24 cellular contexts compared by ENCODE assay signal in genomic region chr1:43586136-43586726, GRCh38. TPM values are rescaled to one million over a fixed set of nuclear protein-coding genes. Genes with fewer than 3 reads are reported as not detected.
A peak's percentile ranks its signal among the peaks of the same experiment; 100 is the strongest.
DNase-seq lines count a peak whose midpoint lies in the region; ATAC-seq, FAIRE-seq and TF ChIP-seq lines count a peak whose summit lies in the region.
"Had no signal": no experiment of that assay in that cellular context is flagged by ENCODE, and none has a peak within 500 bp of the region (broad histone marks: within the 10 kb centered on the region; RNA-seq: fewer than 3 reads in every experiment).

No MANE protein-coding gene starts in this region.

- peaks cover 23% of the 10 kb centered on the region for H3K79me2 ChIP-seq in keratinocyte (ENCODE audit: control insufficient read depth, insufficient read depth, low read length)
- H3K79me2 ChIP-seq in osteoblast (ENCODE audit: insufficient read depth, low read length) = no peaks in the 10 kb centered on the region

- dilution Hi-C loops in keratinocyte (cut with MboI; ENCODE audit: extremely low pct_ligation_motif_present, low sequenced_read_pairs) = no loop called here

- H4K20me1 ChIP-seq in keratinocyte (ENCODE audit: control insufficient read depth, extremely low read depth, insufficient read depth, low read length) (no peaks in the 10 kb centered on the region), osteoblast (ENCODE audit: insufficient read depth, low read length) (no peaks in the 10 kb centered on the region)
- H4K20me1 ChIP-seq: BLaER1 had no signal

- TF ChIP-seq CTCF in Peyer's patch (IDR thresholded peaks at IDR 0.05) (no peak), keratinocyte (optimal IDR thresholded peaks at IDR 0.05 in 1 of 3, IDR thresholded peaks at IDR 0.05 in 1 of 3, conservative IDR thresholded peaks at IDR 0.05 in 1 of 3; ENCODE audit: extremely low read depth in 1 of 3, insufficient read depth in 2 of 3, low read length in 3 of 3) (no peak), osteoblast (IDR thresholded peaks at IDR 0.05; ENCODE audit: extremely low read depth, low read depth, low read length) (no peak)

- no peaks in the 10 kb centered on the region for H3K9me3 Mint-ChIP-seq in activated CD4-positive, alpha-beta memory T cell treated with anti-CD3 and anti-CD28 coated beads for 36 hours
- H3K9me3 Mint-ChIP-seq: activated CD4-positive, alpha-beta memory T cell treated with anti-CD3 and anti-CD28 coated beads, Interleukin-2, amount 10 ng/mL, durations not matched to agents 7 days and 5 days; activated T-helper 1 cell treated with anti-CD3 and anti-CD28 coated beads, Interleukin-12 subunit alpha, Interleukin-12 subunit beta, Interleukin-2, Interleukin-4 antibody, amounts not matched to agents 30 ng/mL and 10 ng/mL and 1 ng/mL, durations not matched to agents 14 hours and 24 hours and 36 hours; immature natural killer cell; nephron progenitor cell had no signal

- H3K9me1 ChIP-seq in keratinocyte (ENCODE audit: control insufficient read depth, extremely low read depth, insufficient read depth, low read length) = peaks cover 2% of the 10 kb centered on the region

- peaks cover 2% of the 10 kb centered on the region for H3K4me1 Mint-ChIP-seq in activated CD4-positive, alpha-beta memory T cell treated with anti-CD3 and anti-CD28 coated beads for 36 hours (ENCODE audit: low read depth)
- H3K4me1 Mint-ChIP-seq: immature natural killer cell had no signal

- H3K4me2 ChIP-seq in keratinocyte (ENCODE audit: control insufficient read depth, extremely low read depth, insufficient read depth, low read depth, low read length) = peak overlapping the region; percentile 12
- H3K4me2 ChIP-seq in osteoblast (ENCODE audit: insufficient read depth, low read length) = no peak overlapping the region
- H3K4me2 ChIP-seq: BLaER1, PC-9 had no signal

- intact Hi-C loops in activated CD4-positive, alpha-beta memory T cell treated with anti-CD3 and anti-CD28 coated beads for 36 hours (cut with micrococcal nuclease) = no loop called here

- H3K27me3 ChIP-seq in Peyer's patch (no peaks in the 10 kb centered on the region), keratinocyte (ENCODE audit: control insufficient read depth, extremely low read depth, insufficient read depth, low read length) (no peaks in the 10 kb centered on the region), osteoblast (ENCODE audit: insufficient read depth, low read length) (no peaks in the 10 kb centered on the region)
- H3K27me3 ChIP-seq: BLaER1, right atrium auricular region had no signal

- POLR2A ChIA-PET in activated CD4-positive, alpha-beta memory T cell treated with anti-CD3 and anti-CD28 coated beads for 36 hours (lab: Charles Lee) = no interaction called here

- H3K27me3 Mint-ChIP-seq in activated CD4-positive, alpha-beta memory T cell treated with anti-CD3 and anti-CD28 coated beads for 36 hours = no peaks in the 10 kb centered on the region
- H3K27me3 Mint-ChIP-seq: activated CD4-positive, alpha-beta memory T cell treated with anti-CD3 and anti-CD28 coated beads, Interleukin-2, amount 10 ng/mL, durations not matched to agents 7 days and 5 days had no signal

- no peak overlapping the region for H2AFZ ChIP-seq in keratinocyte (ENCODE audit: control insufficient read depth, low read length)
- H2AFZ ChIP-seq in osteoblast (ENCODE audit: low read length) = no peak overlapping the region
- H2AFZ ChIP-seq: PC-9 had no signal

- peak overlapping the region in 3 of 4 donors; percentile 22 to 73 (median 70) for H3K27ac ChIP-seq in Peyer's patch
- no peak overlapping the region for H3K27ac ChIP-seq in keratinocyte (ENCODE audit: control insufficient read depth, insufficient read depth, low read length)
- no peak overlapping the region for H3K27ac ChIP-seq in osteoblast (ENCODE audit: low read depth, low read length)
- H3K27ac ChIP-seq: 22Rv1, BLaER1, PC-9, right atrium auricular region had no signal

- no peak overlapping the region for H3K27ac Mint-ChIP-seq in activated CD4-positive, alpha-beta memory T cell treated with anti-CD3 and anti-CD28 coated beads for 36 hours
- H3K27ac Mint-ChIP-seq: activated CD4-positive, alpha-beta memory T cell treated with anti-CD3 and anti-CD28 coated beads, Interleukin-2, amount 10 ng/mL, durations not matched to agents 7 days and 5 days; activated T-helper 1 cell treated with anti-CD3 and anti-CD28 coated beads, Interleukin-12 subunit alpha, Interleukin-12 subunit beta, Interleukin-2, Interleukin-4 antibody, amounts not matched to agents 30 ng/mL and 10 ng/mL and 1 ng/mL, durations not matched to agents 14 hours and 24 hours and 36 hours; immature natural killer cell had no signal

- CTCF ChIA-PET in activated CD4-positive, alpha-beta memory T cell treated with anti-CD3 and anti-CD28 coated beads for 36 hours (lab: Charles Lee) = no interaction called here

- no peak for TF ChIP-seq POLR2A in Peyer's patch (IDR thresholded peaks at IDR 0.05)

- H3K9ac ChIP-seq in keratinocyte (ENCODE audit: control insufficient read depth, extremely low read depth, insufficient read depth, low read length) = no peak overlapping the region
- H3K9ac ChIP-seq: BLaER1 had no signal

- peaks cover 0 to 47% (median 0%) of the 10 kb centered on the region in 3 donors for H3K36me3 ChIP-seq in Peyer's patch
- peaks cover 37 to 72% of the 10 kb centered on the region in 2 experiments for H3K36me3 ChIP-seq in keratinocyte (ENCODE audit: control insufficient read depth in 2 of 2, extremely low read depth in 1 of 2, insufficient read depth in 2 of 2, low read length in 2 of 2)
- no peaks in the 10 kb centered on the region for H3K36me3 ChIP-seq in osteoblast (ENCODE audit: insufficient read depth, low read length)
- H3K36me3 ChIP-seq: right atrium auricular region had no signal

- FAIRE-seq in keratinocyte (lab: Jason Lieb, UNC) = peak; percentile 26
- FAIRE-seq: endometrium, TTC549 had no signal

- no peak for ATAC-seq in HG03521 (IDR thresholded peaks at IDR 0.05; ENCODE audit: unreplicated experiment)

- H3K4me3 ChIP-seq in Peyer's patch (no peak overlapping the region), keratinocyte (ENCODE audit: control insufficient read depth in 2 of 3, extremely low read depth in 1 of 3, insufficient read depth in 2 of 3, low read depth in 1 of 3, low read length in 3 of 3) (no peak overlapping the region), osteoblast (ENCODE audit: insufficient read depth, low read length) (no peak overlapping the region)
- H3K4me3 ChIP-seq: BLaER1, lung, PC-9, right atrium auricular region had no signal

- H3K9me3 ChIP-seq in Peyer's patch (no peaks in the 10 kb centered on the region), keratinocyte (ENCODE audit: control insufficient read depth, low read depth, low read length) (no peaks in the 10 kb centered on the region), osteoblast (ENCODE audit: low read depth, low read length) (no peaks in the 10 kb centered on the region)
- H3K9me3 ChIP-seq: BLaER1, right atrium auricular region had no signal

- peaks cover 0 to 48% (median 1%) of the 10 kb centered on the region in 4 donors for H3K4me1 ChIP-seq in Peyer's patch
- peaks cover 44% of the 10 kb centered on the region for H3K4me1 ChIP-seq in keratinocyte (ENCODE audit: control insufficient read depth, extremely low read depth, insufficient read depth, low read length)
- peaks cover 19% of the 10 kb centered on the region for H3K4me1 ChIP-seq in osteoblast (ENCODE audit: insufficient read depth, low read length)
- H3K4me1 ChIP-seq: right atrium auricular region had no signal

- DNase-seq in DMS 273 (lab: John Stamatoyannopoulos, UW; ENCODE audit: unreplicated experiment) (peak; percentile 34), DMS 273 treated with DMSO at 0.1 percent for 48 hours (lab: John Stamatoyannopoulos, UW) (no peak), Peyer's patch (no peak), keratinocyte (ENCODE audit: low read depth, low spot score) (no peak), osteoblast (ENCODE audit: insufficient read length, low spot score, missing footprints) (no peak), occipital lobe (lab: John Stamatoyannopoulos, UW) (no peak)
- DNase-seq in activated CD4-positive, alpha-beta memory T cell treated with anti-CD3 and anti-CD28 coated beads for 36 hours = no peak
- DNase-seq: activated CD4-positive, alpha-beta memory T cell treated with anti-CD3 and anti-CD28 coated beads, Interleukin-2, amount 10 ng/mL, durations not matched to agents 7 days and 5 days; cerebellar nuclear complex; GOT3; immature natural killer cell; NCI-H446 treated with DMSO at 0.1 percent for 48 hours; nephron progenitor cell; stimulated activated CD4-positive, alpha-beta T cell treated with anti-CD3 and anti-CD28 coated beads, Interleukin-1b, Interleukin-23, amount 100 ng/mL, for 48 hours; substantia nigra had no signal

- no peak overlapping the region for H3K4me3 Mint-ChIP-seq in activated CD4-positive, alpha-beta memory T cell treated with anti-CD3 and anti-CD28 coated beads for 36 hours
- H3K4me3 Mint-ChIP-seq: activated CD4-positive, alpha-beta memory T cell treated with anti-CD3 and anti-CD28 coated beads, Interleukin-2, amount 10 ng/mL, durations not matched to agents 7 days and 5 days; activated T-helper 1 cell treated with anti-CD3 and anti-CD28 coated beads, Interleukin-12 subunit alpha, Interleukin-12 subunit beta, Interleukin-2, Interleukin-4 antibody, amounts not matched to agents 30 ng/mL and 10 ng/mL and 1 ng/mL, durations not matched to agents 14 hours and 24 hours and 36 hours; immature natural killer cell; nephron progenitor cell had no signal

- H3K36me3 Mint-ChIP-seq in activated CD4-positive, alpha-beta memory T cell treated with anti-CD3 and anti-CD28 coated beads for 36 hours = no peaks in the 10 kb centered on the region
- H3K36me3 Mint-ChIP-seq: immature natural killer cell had no signal

RNA-seq across cellular contexts. Expression of gene PTPRF, which starts 55.5 kb away (rescaled TPM):
- total RNA-seq in Peyer's patch (100 to 1,000 TPM; 149 to 613 (median 528) TPM), osteoblast (12.1 and 13.0 TPM in 2 replicates), occipital lobe (37.6 TPM)
- 161 to 204 TPM (median 198 TPM) in 3 replicates for polyA plus RNA-seq in keratinocyte
- polyA plus RNA-seq in keratinocyte (2011; ENCODE audit: low read depth) = 47.7 TPM
- polyA plus RNA-seq in keratinocyte (2011; cell fraction: cytosol; rRNA removed) = 67.3 and 89.8 TPM in 2 replicates
- polyA plus RNA-seq in keratinocyte (2011; cell fraction: nucleus; rRNA removed) = 456 and 469 TPM in 2 replicates
- polyA plus RNA-seq in keratinocyte (2012; ENCODE audit: low replicate concordance) = 140 and 276 TPM in 2 replicates
- polyA minus RNA-seq in keratinocyte = 497 to 995 TPM (median 539 TPM) in 3 replicates
- 232 TPM for polyA minus RNA-seq in keratinocyte (2011; cell fraction: cytosol; rRNA and poly(A)+ RNA removed)
- 824 and 949 TPM in 2 replicates for polyA minus RNA-seq in keratinocyte (2011; cell fraction: nucleus; rRNA and poly(A)+ RNA removed)
- total RNA-seq in activated CD4-positive, alpha-beta memory T cell treated with anti-CD3 and anti-CD28 coated beads for 36 hours = 1 to 10 TPM; 2.4 to 2.8 TPM
- polyA plus RNA-seq: immature natural killer cell had no signal

Comparison
In these comparisons a context has a peak if more than half of its experiments do, and no peak if none do; other contexts are left out.
1. H3K27ac ChIP-seq: peak in Peyer's patch (3 of 4); none in keratinocyte (single experiment) and osteoblast (single experiment).